2 cellular contexts compared by ENCODE assay signal in genomic region chr7:51265066-51265907, GRCh38.
TF ChIP-seq lines count a peak whose summit lies in the region.

No MANE protein-coding gene starts in this region.

TF ChIP-seq in GM23338, 12 proteins besides CTCF, POLR2A, EP300 and RAD21:
- TF ChIP-seq NANOG (IDR thresholded peaks at IDR 0.05; ENCODE audit: borderline replicate concordance), result no peak
- TF ChIP-seq STAT1 (IDR thresholded peaks at IDR 0.05; ENCODE audit: unreplicated experiment), result no peak
- TF ChIP-seq CREB1 (CRISPR knock-in tag; IDR thresholded peaks at IDR 0.05; ENCODE audit: low read depth), result no peak
- no peak for TF ChIP-seq ETS1 (IDR thresholded peaks at IDR 0.05)
- no peak for TF ChIP-seq JUNB (IDR thresholded peaks at IDR 0.05; ENCODE audit: unreplicated experiment)

TF ChIP-seq in HepG2, 621 proteins besides CTCF, POLR2A, EP300 and RAD21 (continues in another document):
- no peak for TF ChIP-seq THAP9 (CRISPR knock-in tag; IDR thresholded peaks at IDR 0.05; ENCODE audit: borderline replicate concordance)
- TF ChIP-seq MYPOP (CRISPR knock-in tag; IDR thresholded peaks at IDR 0.05), result no peak
- TF ChIP-seq ZBTB33 (CRISPR knock-in tag; IDR thresholded peaks at IDR 0.05), result no peak
- no peak for TF ChIP-seq LRRFIP1 (CRISPR knock-in tag; conservative IDR thresholded peaks at IDR 0.05)
- no peak for TF ChIP-seq ZNF275 (CRISPR knock-in tag; IDR thresholded peaks at IDR 0.05; ENCODE audit: borderline replicate concordance)
- no peak for TF ChIP-seq RFX3 (CRISPR knock-in tag; IDR thresholded peaks at IDR 0.05)
- no peak for TF ChIP-seq KAT2B (IDR thresholded peaks at IDR 0.05; ENCODE audit: borderline replicate concordance, low read depth, low read length)
- TF ChIP-seq RBM22 (optimal IDR thresholded peaks at IDR 0.05; ENCODE audit: low read length), result no peak
- no peak for TF ChIP-seq SAFB2 (CRISPR knock-in tag; IDR thresholded peaks at IDR 0.05; ENCODE audit: borderline replicate concordance, low read depth)
- no peak for TF ChIP-seq RFX1 (IDR thresholded peaks at IDR 0.05)
- no peak for TF ChIP-seq AHR (CRISPR knock-in tag; IDR thresholded peaks at IDR 0.05)
- no peak for TF ChIP-seq ZNF672 (CRISPR knock-in tag; IDR thresholded peaks at IDR 0.05)
- no peak for TF ChIP-seq ZBTB44 (CRISPR knock-in tag; IDR thresholded peaks at IDR 0.05)
- TF ChIP-seq TFDP2 (CRISPR knock-in tag; IDR thresholded peaks at IDR 0.05), result no peak
- no peak for TF ChIP-seq RNF219 (CRISPR knock-in tag; IDR thresholded peaks at IDR 0.05)
- no peak for TF ChIP-seq KDM5A (IDR thresholded peaks at IDR 0.05; ENCODE audit: borderline replicate concordance, low read length)
- no peak for TF ChIP-seq ZNF10 (CRISPR knock-in tag; IDR thresholded peaks at IDR 0.05; ENCODE audit: borderline replicate concordance, low read depth)
- no peak for TF ChIP-seq ZNF160 (CRISPR knock-in tag; IDR thresholded peaks at IDR 0.05)
- TF ChIP-seq TEAD3 (CRISPR knock-in tag; optimal IDR thresholded peaks at IDR 0.05; ENCODE audit: borderline replicate concordance), result peak; percentile 19
- TF ChIP-seq EED (CRISPR knock-in tag; IDR thresholded peaks at IDR 0.05), result no peak
- no peak for TF ChIP-seq SP2 (CRISPR knock-in tag; IDR thresholded peaks at IDR 0.05)
- no peak for TF ChIP-seq HNRNPLL (IDR thresholded peaks at IDR 0.05; ENCODE audit: low read depth, low read length, poor library complexity, severe bottlenecking)
- no peak for TF ChIP-seq NFKBIZ (CRISPR knock-in tag; IDR thresholded peaks at IDR 0.05)
- no peak for TF ChIP-seq CEBPZ (IDR thresholded peaks at IDR 0.05; ENCODE audit: low read length)
- TF ChIP-seq ZNF260 (CRISPR knock-in tag; IDR thresholded peaks at IDR 0.05; ENCODE audit: borderline replicate concordance, low read depth), result no peak
- TF ChIP-seq U2AF2 (IDR thresholded peaks at IDR 0.05; ENCODE audit: low read depth, low read length), result no peak
- TF ChIP-seq ZSCAN30 (CRISPR knock-in tag; IDR thresholded peaks at IDR 0.05), result no peak
- TF ChIP-seq ZNF512B (CRISPR knock-in tag; IDR thresholded peaks at IDR 0.05; ENCODE audit: borderline replicate concordance), result no peak
- TF ChIP-seq ZNF766 (CRISPR knock-in tag; IDR thresholded peaks at IDR 0.05; ENCODE audit: borderline replicate concordance), result no peak
- no peak for TF ChIP-seq RNF2 (conservative IDR thresholded peaks at IDR 0.05; ENCODE audit: low read depth)
- TF ChIP-seq ZSCAN5A (CRISPR knock-in tag; IDR thresholded peaks at IDR 0.05; ENCODE audit: borderline replicate concordance), result no peak; the same call in 1 of the 2 replicates
